ENCODE assay signal across 1 cellular context in genomic region chr1:119631433-119632102, GRCh38.
TF ChIP-seq lines count a peak whose summit lies in the region.

No MANE protein-coding gene starts in this region.

TF ChIP-seq in HepG2, 621 proteins besides CTCF, POLR2A, EP300 and RAD21 (continued from another document and continues in another):
- TF ChIP-seq ZNF512 (CRISPR knock-in tag; IDR thresholded peaks at IDR 0.05) (no peak), DBP (CRISPR knock-in tag; IDR thresholded peaks at IDR 0.05; ENCODE audit: not compliant biosample characterization) (peak; percentile 59), HHEX (CRISPR knock-in tag; IDR thresholded peaks at IDR 0.05) (no peak), ZNF296 (CRISPR knock-in tag; conservative IDR thresholded peaks at IDR 0.05) (0 out of 2 replicates have a peak, but pooled peaks have one; percentile 44), CC2D1A (CRISPR knock-in tag; IDR thresholded peaks at IDR 0.05) (no peak), SMC3 (IDR thresholded peaks at IDR 0.05; ENCODE audit: low read length) (no peak), ZNF136 (CRISPR knock-in tag; IDR thresholded peaks at IDR 0.05; ENCODE audit: low read depth) (no peak), ZNF20 (CRISPR knock-in tag; IDR thresholded peaks at IDR 0.05) (no peak), ZNF180 (CRISPR knock-in tag; IDR thresholded peaks at IDR 0.05; ENCODE audit: borderline replicate concordance, low read depth) (no peak), MLLT10 (CRISPR knock-in tag; IDR thresholded peaks at IDR 0.05) (no peak), ZNF781 (CRISPR knock-in tag; IDR thresholded peaks at IDR 0.05; ENCODE audit: borderline replicate concordance, not compliant biosample characterization) (no peak), SRSF9 (IDR thresholded peaks at IDR 0.05; ENCODE audit: borderline replicate concordance, insufficient read depth, low read depth, low read length, poor library complexity, severe bottlenecking) (no peak), ZNF337 (CRISPR knock-in tag; IDR thresholded peaks at IDR 0.05; ENCODE audit: borderline replicate concordance, low read depth) (no peak), CBX2 (IDR thresholded peaks at IDR 0.05; ENCODE audit: low read depth, low read length) (no peak), CBX2 (CRISPR knock-in tag; IDR thresholded peaks at IDR 0.05; ENCODE audit: low read depth) (0 out of 2 replicates have a peak, but pooled peaks have one; percentile 49), TCF7 (IDR thresholded peaks at IDR 0.05; ENCODE audit: low read depth) (no peak), FOXJ3 (CRISPR knock-in tag; IDR thresholded peaks at IDR 0.05; ENCODE audit: borderline replicate concordance) (no peak), SYNCRIP (IDR thresholded peaks at IDR 0.05; ENCODE audit: insufficient read depth, low read depth, low read length) (no peak), KLF6 (CRISPR knock-in tag; IDR thresholded peaks at IDR 0.05) (peak; percentile 89), TRIM22 (IDR thresholded peaks at IDR 0.05) (no peak), ZNF710 (CRISPR knock-in tag; IDR thresholded peaks at IDR 0.05; ENCODE audit: borderline replicate concordance) (peak; percentile 74), FLYWCH1 (CRISPR knock-in tag; IDR thresholded peaks at IDR 0.05) (no peak), ZKSCAN8 (CRISPR knock-in tag; IDR thresholded peaks at IDR 0.05; ENCODE audit: borderline replicate concordance) (no peak), FOXA1 (IDR thresholded peaks at IDR 0.05) (no peak), FOXA1 (CRISPR knock-in tag; IDR thresholded peaks at IDR 0.05) (no peak), ZBTB40 (IDR thresholded peaks at IDR 0.05) (no peak), ZBTB40 (CRISPR knock-in tag; IDR thresholded peaks at IDR 0.05) (peak; percentile 86), ZNF644 (CRISPR knock-in tag; IDR thresholded peaks at IDR 0.05; ENCODE audit: low read depth) (no peak), DRAP1 (CRISPR knock-in tag; IDR thresholded peaks at IDR 0.05) (no peak; the same call in 1 of the 2 replicates), NFAT5 (CRISPR knock-in tag; IDR thresholded peaks at IDR 0.05) (peak; percentile 85), NFKBIZ (CRISPR knock-in tag; IDR thresholded peaks at IDR 0.05) (no peak), RBAK (CRISPR knock-in tag; IDR thresholded peaks at IDR 0.05) (no peak), EEA1 (CRISPR knock-in tag; IDR thresholded peaks at IDR 0.05; ENCODE audit: borderline replicate concordance) (0 out of 2 replicates have a peak, but pooled peaks have one; percentile 23), ZNF33B (CRISPR knock-in tag; IDR thresholded peaks at IDR 0.05) (0 out of 2 replicates have a peak, but pooled peaks have one; percentile 58), GTF3A (CRISPR knock-in tag; conservative IDR thresholded peaks at IDR 0.05) (no peak), ZNF331 (CRISPR knock-in tag; IDR thresholded peaks at IDR 0.05) (peak; percentile 74; the same call in 1 of the 2 replicates), DR1 (CRISPR knock-in tag; IDR thresholded peaks at IDR 0.05) (no peak; the same call in 1 of the 2 replicates), ZBTB37 (CRISPR knock-in tag; IDR thresholded peaks at IDR 0.05) (no peak), GATA4 (IDR thresholded peaks at IDR 0.05; ENCODE audit: borderline replicate concordance, low read depth) (no peak), ZFP36 (IDR thresholded peaks at IDR 0.05; ENCODE audit: borderline replicate concordance, low read depth, low read length, partially characterized antibody) (no peak), BORCS8-MEF2B (CRISPR knock-in tag; IDR thresholded peaks at IDR 0.05) (peak; percentile 84)
